In genomic region chr5:158740358-158740757, GRCh38 we compare ENCODE assay signal across 28 cellular contexts.
"Had no signal": no experiment of that assay in that cellular context is flagged by ENCODE, and none has a peak within 500 bp of the region (broad histone marks: within the 10 kb centered on the region; RNA-seq: fewer than 3 reads in every experiment).

No MANE protein-coding gene starts in this region.

- H3K36me3 ChIP-seq: adrenal gland, brain microvascular endothelial cell, gastroesophageal sphincter, sigmoid colon, upper lobe of left lung had no signal

- H3K9ac ChIP-seq: parathyroid adenoma had no signal

- H3K4me3 Mint-ChIP-seq: activated naive CD8-positive, alpha-beta T cell; activated T-cell treated with anti-CD3 and anti-CD28 coated beads, Interleukin-2, amount 50 U/mL, for 72 hours; effector memory CD8-positive, alpha-beta T cell; naive thymus-derived CD4-positive, alpha-beta T cell; neural crest cell had no signal

- H3K27ac ChIP-seq: adrenal gland, brain microvascular endothelial cell, hepatocyte, parathyroid adenoma, sigmoid colon, upper lobe of left lung had no signal

- H3K27me3 ChIP-seq: adrenal gland, brain microvascular endothelial cell, upper lobe of left lung had no signal

- H3K27me3 Mint-ChIP-seq: activated naive CD8-positive, alpha-beta T cell had no signal

- H3K4me1 Mint-ChIP-seq: naive thymus-derived CD4-positive, alpha-beta T cell had no signal

- H3K9me3 ChIP-seq: adrenal gland, gastroesophageal sphincter, psoas muscle, sigmoid colon, upper lobe of left lung had no signal

- H3K79me2 ChIP-seq: hepatocyte, parathyroid adenoma had no signal

- ATAC-seq: activated T-cell treated with anti-CD3 and anti-CD28 coated beads, Interleukin-2, amount 50 U/mL, for 72 hours; effector memory CD8-positive, alpha-beta T cell; gastroesophageal sphincter; naive thymus-derived CD4-positive, alpha-beta T cell had no signal

- H3K27ac Mint-ChIP-seq: activated naive CD8-positive, alpha-beta T cell; activated T-cell treated with anti-CD3 and anti-CD28 coated beads, Interleukin-2, amount 50 U/mL, for 72 hours; effector memory CD8-positive, alpha-beta T cell; naive thymus-derived CD4-positive, alpha-beta T cell had no signal

- FAIRE-seq: astrocyte had no signal

- H3K4me3 ChIP-seq: adrenal gland, gastroesophageal sphincter, hepatocyte, psoas muscle, sigmoid colon, upper lobe of left lung had no signal

- H3K4me1 ChIP-seq: adrenal gland, gastroesophageal sphincter, parathyroid adenoma, psoas muscle, sigmoid colon, upper lobe of left lung had no signal

- H3K36me3 Mint-ChIP-seq: activated naive CD8-positive, alpha-beta T cell; naive thymus-derived CD4-positive, alpha-beta T cell had no signal

- DNase-seq: activated CD4-positive, alpha-beta T cell treated with anti-CD3 and anti-CD28 coated beads for 4 hours; activated CD4-positive, alpha-beta T cell treated with anti-CD3 and anti-CD28 coated beads, Interleukin-2, amount 50 U/mL, for 4 hours; activated effector memory CD4-positive, alpha-beta T cell treated with Interleukin-2 at 50 U/mL for 16 hours; activated naive CD4-positive, alpha-beta T cell treated with Interleukin-2 at 50 U/mL for 16 hours; activated T-cell treated with anti-CD3 and anti-CD28 coated beads for 4 hours; activated T-cell treated with anti-CD3 and anti-CD28 coated beads, Interleukin-2, amount 50 U/mL, for 72 hours; adrenal gland; brain microvascular endothelial cell; cortex of kidney; effector memory CD8-positive, alpha-beta T cell; erythroblast; islet precursor cell; mammary epithelial cell; midbrain; naive thymus-derived CD4-positive, alpha-beta T cell; occipital lobe; sigmoid colon; stimulated activated CD4-positive, alpha-beta T cell treated with anti-CD3 and anti-CD28 coated beads, Interleukin-15, amount 100 ng/mL, for 24 hours; stimulated activated CD4-positive, alpha-beta T cell treated with anti-CD3 and anti-CD28 coated beads, Interleukin-2, amount 100 ng/mL, for 24 hours; stimulated activated naive CD4-positive, alpha-beta T cell treated with Interleukin-2 at 50 U/mL for 16 hours; upper lobe of left lung had no signal

- H2AFZ ChIP-seq: hepatocyte, parathyroid adenoma had no signal

- H3K9me3 Mint-ChIP-seq: activated T-cell treated with anti-CD3 and anti-CD28 coated beads, Interleukin-2, amount 50 U/mL, for 72 hours; effector memory CD8-positive, alpha-beta T cell; naive thymus-derived CD4-positive, alpha-beta T cell; neural crest cell had no signal

- H3K4me2 ChIP-seq: hepatocyte had no signal
